Comparison of ENCODE assay signal across 27 cellular contexts in genomic region chr16:50081428-50082018, GRCh38. TPM values are rescaled to one million over a fixed set of nuclear protein-coding genes. Genes with fewer than 3 reads are reported as not detected.
DNase-seq lines count a peak whose midpoint lies in the region; ATAC-seq and TF ChIP-seq lines count a peak whose summit lies in the region.
"Had no signal": no experiment of that assay in that cellular context is flagged by ENCODE, and none has a peak within 500 bp of the region (broad histone marks: within the 10 kb centered on the region; RNA-seq: fewer than 3 reads in every experiment).

No MANE protein-coding gene starts in this region.

- no peak for TF ChIP-seq CTCF in CD8-positive, alpha-beta T cell (IDR thresholded peaks at IDR 0.05)

- peaks cover 29% of the 10 kb centered on the region for H3K36me3 Mint-ChIP-seq in activated naive CD8-positive, alpha-beta T cell
- H3K36me3 Mint-ChIP-seq in activated naive CD8-positive, alpha-beta T cell treated with anti-CD3 and anti-CD28 coated beads, Interleukin-2, amount 50 U/mL, for 24 hours (ENCODE audit: low read depth): peaks cover 62% of the 10 kb centered on the region
- peaks cover 78% of the 10 kb centered on the region for H3K36me3 Mint-ChIP-seq in CD8-positive, alpha-beta T cell
- peaks cover 64% of the 10 kb centered on the region for H3K36me3 Mint-ChIP-seq in activated T-helper 2 cell treated with anti-CD3 and anti-CD28 coated beads, Interferon-gamma antibody, Interleukin-2, Interleukin-4, amounts not matched to agents 10 μg/mL and 5 μg/mL and 100 μg/mL, durations not matched to agents 14 hours and 24 hours and 36 hours (ENCODE audit: low read depth)
- peaks cover 10 to 84% (median 39%) of the 10 kb centered on the region in 3 donors for H3K36me3 Mint-ChIP-seq in naive thymus-derived CD8-positive, alpha-beta T cell

- peak overlapping the region; percentile 54 for H3K27ac Mint-ChIP-seq in activated naive CD8-positive, alpha-beta T cell
- no peak overlapping the region for H3K27ac Mint-ChIP-seq in activated naive CD8-positive, alpha-beta T cell treated with anti-CD3 and anti-CD28 coated beads, Interleukin-2, amount 50 U/mL, for 24 hours
- peak overlapping the region; percentile 82 for H3K27ac Mint-ChIP-seq in CD8-positive, alpha-beta T cell
- H3K27ac Mint-ChIP-seq in activated T-helper 2 cell treated with anti-CD3 and anti-CD28 coated beads, Interferon-gamma antibody, Interleukin-2, Interleukin-4, amounts not matched to agents 10 μg/mL and 5 μg/mL and 100 μg/mL, durations not matched to agents 14 hours and 24 hours and 36 hours: peak overlapping the region; percentile 46
- H3K27ac Mint-ChIP-seq in naive thymus-derived CD8-positive, alpha-beta T cell: peak overlapping the region; percentile 83 to 95 (median 90)
- H3K27ac Mint-ChIP-seq: IgD-negative memory B cell had no signal

- no peak for ATAC-seq in activated naive CD8-positive, alpha-beta T cell treated with anti-CD3 and anti-CD28 coated beads, Interleukin-2, amount 50 U/mL, for 24 hours
- ATAC-seq in CD8-positive, alpha-beta T cell: peak; percentile 26
- ATAC-seq in naive thymus-derived CD8-positive, alpha-beta T cell: peak; percentile 49 to 77
- no peak for ATAC-seq in HG02885 (IDR thresholded peaks at IDR 0.05; ENCODE audit: poor library complexity, unreplicated experiment)
- ATAC-seq: PC-3 had no signal

- H3K4me1 ChIP-seq in CD8-positive, alpha-beta T cell (ENCODE audit: insufficient read depth, low read length): peaks cover 14% of the 10 kb centered on the region
- H3K4me1 ChIP-seq: SJCRH30 had no signal

- intact Hi-C loops in CD8-positive, alpha-beta T cell (cut with DNase I, micrococcal nuclease): no loop called here
- intact Hi-C loops in activated T-helper 2 cell treated with anti-CD3 and anti-CD28 coated beads, Interferon-gamma antibody, Interleukin-2, Interleukin-4, amounts not matched to agents 10 μg/mL and 5 μg/mL and 100 μg/mL, durations not matched to agents 14 hours and 24 hours and 36 hours (cut with micrococcal nuclease): no loop called here

- no peaks in the 10 kb centered on the region for H3K27me3 Mint-ChIP-seq in activated naive CD8-positive, alpha-beta T cell
- no peaks in the 10 kb centered on the region for H3K27me3 Mint-ChIP-seq in activated naive CD8-positive, alpha-beta T cell treated with anti-CD3 and anti-CD28 coated beads, Interleukin-2, amount 50 U/mL, for 24 hours
- H3K27me3 Mint-ChIP-seq in CD8-positive, alpha-beta T cell (ENCODE audit: low read depth): no peaks in the 10 kb centered on the region
- H3K27me3 Mint-ChIP-seq in activated T-helper 2 cell treated with anti-CD3 and anti-CD28 coated beads, Interferon-gamma antibody, Interleukin-2, Interleukin-4, amounts not matched to agents 10 μg/mL and 5 μg/mL and 100 μg/mL, durations not matched to agents 14 hours and 24 hours and 36 hours (ENCODE audit: low read depth): no peaks in the 10 kb centered on the region
- no peaks in the 10 kb centered on the region for H3K27me3 Mint-ChIP-seq in naive thymus-derived CD8-positive, alpha-beta T cell
- H3K27me3 Mint-ChIP-seq: CD4-positive, alpha-beta memory T cell; IgD-negative memory B cell had no signal

- H3K9me3 Mint-ChIP-seq in activated naive CD8-positive, alpha-beta T cell (ENCODE audit: low read depth): no peaks in the 10 kb centered on the region
- H3K9me3 Mint-ChIP-seq in activated naive CD8-positive, alpha-beta T cell treated with anti-CD3 and anti-CD28 coated beads, Interleukin-2, amount 50 U/mL, for 24 hours: no peaks in the 10 kb centered on the region
- H3K9me3 Mint-ChIP-seq in CD8-positive, alpha-beta T cell: no peaks in the 10 kb centered on the region
- no peaks in the 10 kb centered on the region for H3K9me3 Mint-ChIP-seq in activated T-helper 2 cell treated with anti-CD3 and anti-CD28 coated beads, Interferon-gamma antibody, Interleukin-2, Interleukin-4, amounts not matched to agents 10 μg/mL and 5 μg/mL and 100 μg/mL, durations not matched to agents 14 hours and 24 hours and 36 hours
- H3K9me3 Mint-ChIP-seq in naive thymus-derived CD8-positive, alpha-beta T cell: no peaks in the 10 kb centered on the region
- H3K9me3 Mint-ChIP-seq: CD4-positive, alpha-beta memory T cell; IgD-negative memory B cell had no signal

- POLR2A ChIA-PET in CD8-positive, alpha-beta T cell (lab: Charles Lee): no interaction called here
- POLR2A ChIA-PET in naive thymus-derived CD8-positive, alpha-beta T cell (lab: Charles Lee): no interaction called here

- H3K9me3 ChIP-seq in CD8-positive, alpha-beta T cell (ENCODE audit: low read length): no peaks in the 10 kb centered on the region
- H3K9me3 ChIP-seq: BLaER1 treated with 17β-estradiol and CSF1 and Interleukin-3, amounts not matched to agents 10 nM and 100 nM; SJCRH30 had no signal

- peaks cover 21% of the 10 kb centered on the region for H3K4me1 Mint-ChIP-seq in activated naive CD8-positive, alpha-beta T cell (ENCODE audit: low read depth)
- H3K4me1 Mint-ChIP-seq in activated naive CD8-positive, alpha-beta T cell treated with anti-CD3 and anti-CD28 coated beads, Interleukin-2, amount 50 U/mL, for 24 hours: peaks cover 10% of the 10 kb centered on the region
- H3K4me1 Mint-ChIP-seq in CD8-positive, alpha-beta T cell (ENCODE audit: low read depth): peaks cover 20% of the 10 kb centered on the region
- H3K4me1 Mint-ChIP-seq in activated T-helper 2 cell treated with anti-CD3 and anti-CD28 coated beads, Interferon-gamma antibody, Interleukin-2, Interleukin-4, amounts not matched to agents 10 μg/mL and 5 μg/mL and 100 μg/mL, durations not matched to agents 14 hours and 24 hours and 36 hours (ENCODE audit: low read depth): peaks cover 12% of the 10 kb centered on the region
- H3K4me1 Mint-ChIP-seq in naive thymus-derived CD8-positive, alpha-beta T cell: peaks cover 9 to 30% (median 19%) of the 10 kb centered on the region in 4 donors

- H3K27me3 ChIP-seq in CD8-positive, alpha-beta T cell (ENCODE audit: insufficient read depth, low read length): no peaks in the 10 kb centered on the region
- H3K27me3 ChIP-seq: BLaER1 treated with 17β-estradiol and CSF1 and Interleukin-3, amounts not matched to agents 10 nM and 100 nM; SJCRH30 had no signal

- no peak overlapping the region for H3K4me3 Mint-ChIP-seq in activated naive CD8-positive, alpha-beta T cell
- H3K4me3 Mint-ChIP-seq in activated naive CD8-positive, alpha-beta T cell treated with anti-CD3 and anti-CD28 coated beads, Interleukin-2, amount 50 U/mL, for 24 hours: no peak overlapping the region
- H3K4me3 Mint-ChIP-seq in CD8-positive, alpha-beta T cell: peak overlapping the region; percentile 47
- no peak overlapping the region for H3K4me3 Mint-ChIP-seq in activated T-helper 2 cell treated with anti-CD3 and anti-CD28 coated beads, Interferon-gamma antibody, Interleukin-2, Interleukin-4, amounts not matched to agents 10 μg/mL and 5 μg/mL and 100 μg/mL, durations not matched to agents 14 hours and 24 hours and 36 hours (ENCODE audit: low read depth)
- H3K4me3 Mint-ChIP-seq in naive thymus-derived CD8-positive, alpha-beta T cell: peak overlapping the region in 9 of 10 donors; percentile 9 to 79 (median 69)
- H3K4me3 Mint-ChIP-seq: CD4-positive, alpha-beta memory T cell; IgD-negative memory B cell had no signal

- CTCF ChIA-PET in CD8-positive, alpha-beta T cell (lab: Charles Lee): interaction anchor here (0.6 to 0.8 kb wide), 2 partner anchors 12 to 439 kb away, joined by 5 to 6 read pairs; no protein-coding TSS in a partner anchor

- H3K36me3 ChIP-seq in CD8-positive, alpha-beta T cell (ENCODE audit: insufficient read depth, low read length): peaks cover 13% of the 10 kb centered on the region

- H3K27ac ChIP-seq in CD8-positive, alpha-beta T cell (ENCODE audit: low read depth, low read length): no peak overlapping the region
- H3K27ac ChIP-seq: BLaER1 treated with 17β-estradiol and CSF1 and Interleukin-3, amounts not matched to agents 10 nM and 100 nM; HL-60; SJCRH30 had no signal

- DNase-seq in activated naive CD8-positive, alpha-beta T cell treated with anti-CD3 and anti-CD28 coated beads, Interleukin-2, amount 50 U/mL, for 24 hours: no peak
- DNase-seq in CD8-positive, alpha-beta T cell: no peak
- DNase-seq in activated T-helper 2 cell treated with anti-CD3 and anti-CD28 coated beads, Interferon-gamma antibody, Interleukin-2, Interleukin-4, amounts not matched to agents 10 μg/mL and 5 μg/mL and 100 μg/mL, durations not matched to agents 14 hours and 24 hours and 36 hours (ENCODE audit: low spot score): no peak
- DNase-seq in naive thymus-derived CD8-positive, alpha-beta T cell: peak in 3 of 10 donors; percentile 20 to 54 (median 52)
- DNase-seq in NK-92 treated with Interleukin-12 subunit alpha and Interleukin-12 subunit beta, amount 100 ng/mL, for 24 hours (lab: John Stamatoyannopoulos, UW): no peak
- DNase-seq in NCI-H345 treated with DMSO at 0.1 percent for 48 hours (lab: John Stamatoyannopoulos, UW; ENCODE audit: unreplicated experiment): no peak
- DNase-seq: AML-193; CD4-positive, alpha-beta memory T cell; DMS 273 treated with DMSO at 0.1 percent for 48 hours; DMS79 treated with DMSO at 0.1 percent for 48 hours; GF-D8; HCEC 1CT; Karpas-422; NCI-H1105 treated with DMSO at 0.1 percent for 48 hours; NCI-H146; NCI-H1930; NCI-H2107; NCI-H446; NCI-H524 treated with DMSO at 0.1 percent for 48 hours; NCI-H774; PC-3; SJCRH30 had no signal

- H3K4me3 ChIP-seq in CD8-positive, alpha-beta T cell (ENCODE audit: low read depth, low read length): no peak overlapping the region
- H3K4me3 ChIP-seq: BLaER1 treated with 17β-estradiol and CSF1 and Interleukin-3, amounts not matched to agents 10 nM and 100 nM; SJCRH30 had no signal

RNA-seq across cellular contexts. Expression of gene HEATR3, which starts 15.8 kb away (rescaled TPM):
- total RNA-seq in CD8-positive, alpha-beta T cell: 10 to 100 TPM in 1 of 2 experiments, 1 to 10 TPM in 1; 9.3 to 11.4 TPM
- 24.9 and 25.9 TPM in 2 replicates for total RNA-seq in activated T-helper 2 cell treated with anti-CD3 and anti-CD28 coated beads, Interferon-gamma antibody, Interleukin-2, Interleukin-4, amounts not matched to agents 10 μg/mL and 5 μg/mL and 100 μg/mL, durations not matched to agents 14 hours and 24 hours and 36 hours
- 10 to 100 TPM; 20.7 to 23.3 TPM for total RNA-seq in naive thymus-derived CD8-positive, alpha-beta T cell
- polyA plus RNA-seq in naive thymus-derived CD8-positive, alpha-beta T cell: 1 to 10 TPM; 5.5 to 6.7 (median 5.6) TPM

RNA-seq across cellular contexts. Expression of gene CNEP1R1, which starts 56.5 kb away (rescaled TPM):
- total RNA-seq in CD8-positive, alpha-beta T cell: 10 to 100 TPM; 37.6 to 41.0 TPM
- 23.4 and 26.1 TPM in 2 replicates for total RNA-seq in activated T-helper 2 cell treated with anti-CD3 and anti-CD28 coated beads, Interferon-gamma antibody, Interleukin-2, Interleukin-4, amounts not matched to agents 10 μg/mL and 5 μg/mL and 100 μg/mL, durations not matched to agents 14 hours and 24 hours and 36 hours
- 10 to 100 TPM; 29.6 to 32.7 TPM for total RNA-seq in naive thymus-derived CD8-positive, alpha-beta T cell
- polyA plus RNA-seq in naive thymus-derived CD8-positive, alpha-beta T cell: 10 to 100 TPM; 10.8 to 20.6 (median 12.3) TPM

Comparison
In these comparisons a context has a peak if more than half of its experiments do, and no peak if none do; other contexts are left out.
1. H3K4me3 Mint-ChIP-seq: peak in CD8-positive, alpha-beta T cell (single experiment) and naive thymus-derived CD8-positive, alpha-beta T cell (9 of 10); none in activated naive CD8-positive, alpha-beta T cell (single experiment), activated naive CD8-positive, alpha-beta T cell treated with anti-CD3 and anti-CD28 coated beads, Interleukin-2, amount 50 U/mL, for 24 hours (single experiment) and activated T-helper 2 cell treated with anti-CD3 and anti-CD28 coated beads, Interferon-gamma antibody, Interleukin-2, Interleukin-4, amounts not matched to agents 10 μg/mL and 5 μg/mL and 100 μg/mL, durations not matched to agents 14 hours and 24 hours and 36 hours (single experiment).
2. ATAC-seq: peak in CD8-positive, alpha-beta T cell (single experiment) and naive thymus-derived CD8-positive, alpha-beta T cell (2 of 2); none in activated naive CD8-positive, alpha-beta T cell treated with anti-CD3 and anti-CD28 coated beads, Interleukin-2, amount 50 U/mL, for 24 hours (single experiment) and HG02885 (single experiment).